1 cellular context compared by ENCODE assay signal in the genomic region with DNA sequence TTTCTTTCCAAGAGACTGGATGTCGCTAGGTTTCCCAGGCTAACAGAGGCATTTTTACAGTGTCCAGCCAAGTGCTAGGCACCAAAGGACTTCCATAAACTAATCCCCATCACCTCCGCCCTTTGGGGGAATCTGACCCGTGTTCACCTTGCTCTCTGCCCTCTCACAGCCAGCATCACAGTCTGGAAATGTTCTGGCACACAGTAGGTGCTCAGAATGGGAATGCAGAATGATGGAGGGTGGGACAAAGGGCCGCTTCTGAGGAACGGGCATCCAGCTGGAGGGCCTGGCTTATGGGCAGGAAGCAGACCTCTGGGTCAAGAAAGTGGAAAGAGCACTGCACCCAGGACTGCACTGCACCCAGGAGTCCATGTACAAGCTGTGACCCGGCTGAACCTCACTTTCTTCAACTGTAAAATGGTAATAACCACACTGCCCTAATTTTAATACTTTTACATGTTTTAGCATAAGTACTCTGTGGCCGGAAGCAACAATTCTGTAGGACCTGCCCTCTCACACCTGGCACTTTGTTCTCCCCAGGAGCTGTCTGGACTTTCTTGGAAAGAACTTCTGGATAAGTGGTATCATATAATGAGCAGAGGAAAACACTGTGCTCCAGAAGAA.
TF ChIP-seq lines count a peak whose summit lies in the region.

No MANE protein-coding gene starts in this region.

TF ChIP-seq in GM12878, 131 proteins besides CTCF, POLR2A, EP300 and RAD21:
- TF ChIP-seq MXI1 (IDR thresholded peaks at IDR 0.05; ENCODE audit: low read depth, low read length), result 0 out of 2 replicates have a peak, but pooled peaks have one; percentile 24
- TF ChIP-seq, protein P1, sequence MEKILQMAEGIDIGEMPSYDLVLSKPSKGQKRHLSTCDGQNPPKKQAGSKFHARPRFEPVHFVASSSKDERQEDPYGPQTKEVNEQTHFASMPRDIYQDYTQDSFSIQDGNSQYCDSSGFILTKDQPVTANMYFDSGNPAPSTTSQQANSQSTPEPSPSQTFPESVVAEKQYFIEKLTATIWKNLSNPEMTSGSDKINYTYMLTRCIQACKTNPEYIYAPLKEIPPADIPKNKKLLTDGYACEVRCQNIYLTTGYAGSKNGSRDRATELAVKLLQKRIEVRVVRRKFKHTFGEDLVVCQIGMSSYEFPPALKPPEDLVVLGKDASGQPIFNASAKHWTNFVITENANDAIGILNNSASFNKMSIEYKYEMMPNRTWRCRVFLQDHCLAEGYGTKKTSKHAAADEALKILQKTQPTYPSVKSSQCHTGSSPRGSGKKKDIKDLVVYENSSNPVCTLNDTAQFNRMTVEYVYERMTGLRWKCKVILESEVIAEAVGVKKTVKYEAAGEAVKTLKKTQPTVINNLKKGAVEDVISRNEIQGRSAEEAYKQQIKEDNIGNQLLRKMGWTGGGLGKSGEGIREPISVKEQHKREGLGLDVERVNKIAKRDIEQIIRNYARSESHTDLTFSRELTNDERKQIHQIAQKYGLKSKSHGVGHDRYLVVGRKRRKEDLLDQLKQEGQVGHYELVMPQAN (conservative IDR thresholded peaks at IDR 0.05), result no peak
TF ChIP-seq in GM12878: peak in this region for 1.
